ENCODE assay signal across 1 cellular context in genomic region chr20:48294942-48295341, GRCh38.
TF ChIP-seq lines count a peak whose summit lies in the region.

No MANE protein-coding gene starts in this region.

TF ChIP-seq in IMR-90, 13 proteins besides CTCF, POLR2A, EP300 and RAD21:
- no peak for TF ChIP-seq MXI1 (IDR thresholded peaks at IDR 0.05; ENCODE audit: borderline replicate concordance, low read depth, low read length)
- TF ChIP-seq MAFK (IDR thresholded peaks at IDR 0.05; ENCODE audit: low read depth, low read length), result no peak
- no peak for TF ChIP-seq FOS (IDR thresholded peaks at IDR 0.05; ENCODE audit: low read depth, low read length)
- TF ChIP-seq NFE2L2 (IDR thresholded peaks at IDR 0.05; ENCODE audit: low read depth, low read length), result no peak
- no peak for TF ChIP-seq RFX5 (IDR thresholded peaks at IDR 0.05; ENCODE audit: low read depth, low read length)
- no peak for TF ChIP-seq MAZ (IDR thresholded peaks at IDR 0.05; ENCODE audit: borderline replicate concordance, low read depth, low read length)
- TF ChIP-seq BHLHE40 (IDR thresholded peaks at IDR 0.05; ENCODE audit: low read depth, low read length), result no peak
- no peak for TF ChIP-seq USF2 (IDR thresholded peaks at IDR 0.05; ENCODE audit: low read depth, low read length)
- no peak for TF ChIP-seq SMC3 (IDR thresholded peaks at IDR 0.05; ENCODE audit: low read depth, low read length)
- TF ChIP-seq CEBPB (IDR thresholded peaks at IDR 0.05; ENCODE audit: low read depth, low read length), result no peak
- TF ChIP-seq CHD1 (IDR thresholded peaks at IDR 0.05; ENCODE audit: low read depth, low read length), result no peak
- TF ChIP-seq ELK1 (IDR thresholded peaks at IDR 0.05; ENCODE audit: borderline replicate concordance, low read depth, low read length), result no peak
- no peak for TF ChIP-seq RCOR1 (IDR thresholded peaks at IDR 0.05; ENCODE audit: insufficient replicate concordance, low read length)
